31 cellular contexts compared by ENCODE assay signal in genomic region chr19:36679455-36679854, GRCh38. TPM values are rescaled to one million over a fixed set of nuclear protein-coding genes. Genes with fewer than 3 reads are reported as not detected.
DNase-seq lines count a peak whose midpoint lies in the region; ATAC-seq, FAIRE-seq and TF ChIP-seq lines count a peak whose summit lies in the region.
"Had no signal": no experiment of that assay in that cellular context is flagged by ENCODE, and none has a peak within 500 bp of the region (broad histone marks: within the 10 kb centered on the region; RNA-seq: fewer than 3 reads in every experiment).

No MANE protein-coding gene starts in this region.

- no peak overlapping the region for H3K27ac ChIP-seq in A549
- H3K27ac ChIP-seq in HEK293 (ENCODE audit: extremely low read depth, low read depth, low read length): no peak overlapping the region
- H3K27ac ChIP-seq: 22Rv1; BLaER1; BLaER1 treated with 17β-estradiol and CSF1 and Interleukin-3, amounts not matched to agents 10 nM and 100 nM; C4-2B had no signal

- POLR2A ChIA-PET in A549 (lab: Yijun Ruan, JAX): no interaction called here
- POLR2A ChIA-PET in HEK293 (lab: Yijun Ruan, JAX): no interaction called here

- CTCF ChIA-PET in A549 (lab: Yijun Ruan, JAX) (no interaction called here), HEK293 (lab: Yijun Ruan, JAX) (no interaction called here)

- TF ChIP-seq CTCF in A549 (IDR thresholded peaks at IDR 0.05) (no peak), HEK293 (tag by site-specific recombination; IDR thresholded peaks at IDR 0.05) (no peak)

- no peak overlapping the region for H3K4me3 ChIP-seq in A549
- H3K4me3 ChIP-seq in HEK293 (ENCODE audit: low read depth, low read length): no peak overlapping the region
- no peak overlapping the region for H3K4me3 ChIP-seq in H7 (ENCODE audit: insufficient read depth, low read depth, low read length)
- H3K4me3 ChIP-seq: BLaER1 had no signal

- peaks cover 94% of the 10 kb centered on the region for H3K9me3 ChIP-seq in A549
- peaks cover 35% of the 10 kb centered on the region for H3K9me3 ChIP-seq in HEK293 (ENCODE audit: control insufficient read depth, insufficient read depth, low read depth, low read length)
- H3K9me3 ChIP-seq: BE2C had no signal

- H3K4me2 ChIP-seq in A549: no peak overlapping the region
- H3K4me2 ChIP-seq: BLaER1; BLaER1 treated with 17β-estradiol and CSF1 and Interleukin-3, amounts not matched to agents 10 nM and 100 nM had no signal

- H3K4me1 ChIP-seq in A549: no peaks in the 10 kb centered on the region
- no peaks in the 10 kb centered on the region for H3K4me1 ChIP-seq in HEK293 (ENCODE audit: control insufficient read depth, insufficient read depth, low read length)
- H3K4me1 ChIP-seq: BE2C; BLaER1; BLaER1 treated with 17β-estradiol and CSF1 and Interleukin-3, amounts not matched to agents 10 nM and 100 nM; Caco-2 had no signal

- no peak for DNase-seq in A549 (ENCODE audit: low read depth in 1 of 2, low spot score in 1 of 2)
- DNase-seq in HTR-8/SVneo (ENCODE audit: insufficient read length, low spot score): no peak
- no peak for DNase-seq in H7
- DNase-seq in NCI-H1694 (lab: John Stamatoyannopoulos, UW): no peak
- DNase-seq: 8988T; ACHN; AML-193; BE2C; C1 segment of cervical spinal cord; Caco-2; Calu3; CD4-positive, alpha-beta memory T cell; CD4-positive, alpha-beta T cell; CD4-positive, CD25-positive, alpha-beta regulatory T cell; CD8-positive, alpha-beta memory T cell; CD8-positive, alpha-beta T cell; COR-L47; DMS 273 treated with DMSO at 0.1 percent for 48 hours; DMS153; DMS53; DMS79; DMS79 treated with DMSO at 0.1 percent for 48 hours; DND-41; EL had no signal

- FAIRE-seq in A549 (lab: Jason Lieb, UNC): peak; percentile 96
- FAIRE-seq in HTR-8/SVneo (lab: Jason Lieb, UNC): peak; percentile 23
- FAIRE-seq: D721Med had no signal

- no peak for TF ChIP-seq EP300 in A549 (IDR thresholded peaks at IDR 0.05)

- no peak for TF ChIP-seq POLR2A in A549 (IDR thresholded peaks at IDR 0.05; ENCODE audit: low read length)

- no peaks in the 10 kb centered on the region for H3K27me3 ChIP-seq in H7 (ENCODE audit: control insufficient read depth, insufficient read depth, low read length)
- H3K27me3 ChIP-seq: BE2C; BLaER1; BLaER1 treated with 17β-estradiol and CSF1 and Interleukin-3, amounts not matched to agents 10 nM and 100 nM had no signal

- TF ChIP-seq RAD21 in A549 (conservative IDR thresholded peaks at IDR 0.05 in 1 of 2, IDR thresholded peaks at IDR 0.05 in 1 of 2): no peak

- ATAC-seq in A549 (no peak), GM21529 (IDR thresholded peaks at IDR 0.05; ENCODE audit: unreplicated experiment) (no peak)
- ATAC-seq: CD8-positive, alpha-beta T cell had no signal

- peaks cover 55 to 87% of the 10 kb centered on the region in 2 experiments for H3K36me3 ChIP-seq in HEK293 (ENCODE audit: control insufficient read depth in 2 of 2, insufficient read depth in 1 of 2, low read length in 2 of 2)
- no peaks in the 10 kb centered on the region for H3K36me3 ChIP-seq in H7 (replicated peaks; ENCODE audit: control insufficient read depth, insufficient read depth, low read length)

TF ChIP-seq in A549, 52 proteins besides CTCF, POLR2A, EP300 and RAD21:
- no peak for TF ChIP-seq CBX2 (IDR thresholded peaks at IDR 0.05; ENCODE audit: borderline replicate concordance, low read depth)
- TF ChIP-seq CHD4 (IDR thresholded peaks at IDR 0.05; ENCODE audit: borderline replicate concordance): no peak
- no peak for TF ChIP-seq HEYL (CRISPR knock-in tag; IDR thresholded peaks at IDR 0.05)
- no peak for TF ChIP-seq RFX5 (IDR thresholded peaks at IDR 0.05)
- no peak for TF ChIP-seq TFCP2L1 (CRISPR knock-in tag; IDR thresholded peaks at IDR 0.05)
- TF ChIP-seq HOXB13 (CRISPR knock-in tag; IDR thresholded peaks at IDR 0.05; ENCODE audit: low read depth): no peak
- no peak for TF ChIP-seq NPAS2 (CRISPR knock-in tag; IDR thresholded peaks at IDR 0.05; ENCODE audit: borderline replicate concordance)
- TF ChIP-seq KDM5A (IDR thresholded peaks at IDR 0.05): no peak
- TF ChIP-seq HOXA7 (CRISPR knock-in tag; IDR thresholded peaks at IDR 0.05): no peak
- TF ChIP-seq EHMT2 (IDR thresholded peaks at IDR 0.05; ENCODE audit: low read depth): no peak
- TF ChIP-seq NR3C1 (IDR thresholded peaks at IDR 0.05): no peak
- no peak for TF ChIP-seq ZNF302 (CRISPR knock-in tag; IDR thresholded peaks at IDR 0.05)
- TF ChIP-seq GATA3 (IDR thresholded peaks at IDR 0.05; ENCODE audit: borderline replicate concordance): no peak
- TF ChIP-seq TP53 (CRISPR knock-in tag; IDR thresholded peaks at IDR 0.05): no peak
- no peak for TF ChIP-seq FOXS1 (CRISPR knock-in tag; IDR thresholded peaks at IDR 0.05)
- no peak for TF ChIP-seq RARB (CRISPR knock-in tag; IDR thresholded peaks at IDR 0.05)
TF ChIP-seq in A549: peak in this region for 0.

TF ChIP-seq in HEK293, 187 proteins besides CTCF, POLR2A, EP300 and RAD21:
- TF ChIP-seq ZNF146 (tag by site-specific recombination; IDR thresholded peaks at IDR 0.05) (peak; percentile 90), ZNF664 (tag by site-specific recombination; IDR thresholded peaks at IDR 0.05) (no peak)
TF ChIP-seq in HEK293: peak in this region for 1.

RNA-seq across cellular contexts. Expression of gene ZNF567, which starts 8.0 kb away (rescaled TPM):
- polyA plus RNA-seq in A549 (2011; rRNA removed) (16.3 and 19.0 TPM in 2 replicates), A549 (2017; fragmentation: RNase III; extraction: RNeasy Plus Mini Kit Qiagen cat#74134 plus additional on column Dnase treatment) (7.9 to 8.9 TPM (median 8.7 TPM) in 3 replicates)
- 3.6 and 3.7 TPM in 2 replicates for polyA plus RNA-seq in A549 (2012; cell fraction: cytosol; rRNA removed)
- 2.3 and 4.1 TPM in 2 replicates for polyA plus RNA-seq in A549 (2012; cell fraction: nucleus; rRNA removed)
- polyA minus RNA-seq in A549 (2011; rRNA and poly(A)+ RNA removed): 7.3 and 7.5 TPM in 2 replicates
- total RNA-seq in H7 (2014; rRNA removed; shearing (Covaris generic)): 5.5 and 12.3 TPM in 2 replicates

RNA-seq across cellular contexts. Expression of gene ZNF461, which starts 12.8 kb away (rescaled TPM):
- polyA plus RNA-seq in A549 (2011; rRNA removed) (12.0 and 14.7 TPM in 2 replicates), A549 (2017; fragmentation: RNase III; extraction: RNeasy Plus Mini Kit Qiagen cat#74134 plus additional on column Dnase treatment) (11.1 to 12.4 TPM (median 11.2 TPM) in 3 replicates)
- 2.5 and 2.6 TPM in 2 replicates for polyA plus RNA-seq in A549 (2012; cell fraction: cytosol; rRNA removed)
- 4.2 and 7.4 TPM in 2 replicates for polyA plus RNA-seq in A549 (2012; cell fraction: nucleus; rRNA removed)
- polyA minus RNA-seq in A549 (2011; rRNA and poly(A)+ RNA removed): 5.9 and 12.5 TPM in 2 replicates
- 5.3 and 5.9 TPM in 2 replicates for total RNA-seq in H7 (2014; rRNA removed; shearing (Covaris generic))
